ENCODE assay signal across 8 cellular contexts in genomic region chr19:19776206-19777008, GRCh38. TPM values are rescaled to one million over a fixed set of nuclear protein-coding genes. Genes with fewer than 3 reads are reported as not detected.
DNase-seq lines count a peak whose midpoint lies in the region; ATAC-seq and TF ChIP-seq lines count a peak whose summit lies in the region.

No MANE protein-coding gene starts in this region.

- intact Hi-C loops in dorsolateral prefrontal cortex (cut with DNase I) = loop anchor here (2.0 to 5.0 kb wide), 5 partner anchors 44 to 276 kb away; partner anchors contain the start of genes ATP13A1 (in 2 of the 2), ZNF253 (in 2 of the 2), ZNF14 (in 1 of the 2) and ZNF506 (in 1 of the 2)

- peak overlapping the region; percentile 92 to 100 (median 96) for H3K4me3 Mint-ChIP-seq in CD4-positive, CD25-positive, alpha-beta regulatory T cell

- H3K9me3 Mint-ChIP-seq in CD4-positive, CD25-positive, alpha-beta regulatory T cell = peaks cover 0 to 10% (median 0%) of the 10 kb centered on the region in 7 donors

- DNase-seq in CD4-positive, CD25-positive, alpha-beta regulatory T cell = peak; percentile 87 to 96 (median 93)
- peak; percentile 97 for DNase-seq in NCI-H774 (lab: John Stamatoyannopoulos, UW)
- peak; percentile 92 to 95 for DNase-seq in activated CD4-positive, alpha-beta T cell treated with anti-CD3 and anti-CD28 coated beads, Interleukin-2, amount 50 U/mL, for 48 hours
- peak; percentile 99 to 100 (median 100) for DNase-seq in dorsolateral prefrontal cortex
- DNase-seq in stimulated activated CD4-positive, alpha-beta T cell treated with anti-CD3 and anti-CD28 coated beads, Interleukin-4, amount 100 ng/mL, for 1 hour = peak; percentile 91

- H3K27me3 ChIP-seq in CD4-positive, CD25-positive, alpha-beta regulatory T cell (ENCODE audit: control insufficient read depth, insufficient read depth, low read length) = no peaks in the 10 kb centered on the region
- no peaks in the 10 kb centered on the region for H3K27me3 ChIP-seq in dorsolateral prefrontal cortex
- no peaks in the 10 kb centered on the region for H3K27me3 ChIP-seq in liver (ENCODE audit: control insufficient read depth in 4 of 4, insufficient read depth in 4 of 4, low read length in 3 of 4)

- ATAC-seq in CD4-positive, CD25-positive, alpha-beta regulatory T cell (ENCODE audit: low read depth in 2 of 2) = peak; percentile 100
- ATAC-seq in GM19438 (IDR thresholded peaks at IDR 0.05; ENCODE audit: low read depth, unreplicated experiment) = peak; percentile 96
- ATAC-seq in HG03571 (IDR thresholded peaks at IDR 0.05; ENCODE audit: unreplicated experiment) = peak; percentile 97

- peaks cover 5% of the 10 kb centered on the region for H3K36me3 ChIP-seq in CD4-positive, CD25-positive, alpha-beta regulatory T cell (ENCODE audit: control insufficient read depth, insufficient read depth, low read length)
- peaks cover 0 to 4% (median 0%) of the 10 kb centered on the region in 4 donors for H3K36me3 ChIP-seq in liver (ENCODE audit: control insufficient read depth in 4 of 4, insufficient read depth in 3 of 4, low read depth in 1 of 4, low read length in 3 of 4)

- peak overlapping the region; percentile 94 for H3K4me3 ChIP-seq in CD4-positive, CD25-positive, alpha-beta regulatory T cell (ENCODE audit: low read depth, low read length)
- peak overlapping the region; percentile 64 to 97 (median 85) for H3K4me3 ChIP-seq in dorsolateral prefrontal cortex
- peak overlapping the region; percentile 82 to 97 (median 86) for H3K4me3 ChIP-seq in liver (ENCODE audit: low read depth in 1 of 3, low read length in 3 of 3)

- H3K9me3 ChIP-seq in CD4-positive, CD25-positive, alpha-beta regulatory T cell (ENCODE audit: control insufficient read depth in 2 of 2, low read length in 2 of 2) = peaks cover 2 to 20% of the 10 kb centered on the region in 2 experiments
- peaks cover 0 to 3% (median 2%) of the 10 kb centered on the region in 4 donors for H3K9me3 ChIP-seq in liver (ENCODE audit: control insufficient read depth in 4 of 4, low read length in 3 of 4)

- H3K27ac ChIP-seq in CD4-positive, CD25-positive, alpha-beta regulatory T cell (ENCODE audit: insufficient read depth, low read length, poor library complexity, severe bottlenecking) = peak overlapping the region; percentile 82
- H3K27ac ChIP-seq in dorsolateral prefrontal cortex (peak overlapping the region in 58 of 59 donors; percentile 2 to 90 (median 78)), liver (ENCODE audit: low read depth in 1 of 2, low read length in 2 of 2) (peak overlapping the region; percentile 44 to 71)

- H3K4me1 Mint-ChIP-seq in CD4-positive, CD25-positive, alpha-beta regulatory T cell = peaks cover 16 to 57% (median 27%) of the 10 kb centered on the region in 4 donors

- peaks cover 18% of the 10 kb centered on the region for H3K4me1 ChIP-seq in CD4-positive, CD25-positive, alpha-beta regulatory T cell (ENCODE audit: control insufficient read depth, insufficient read depth, low read length, poor library complexity, severe bottlenecking)
- peaks cover 2 to 22% (median 18%) of the 10 kb centered on the region in 4 donors for H3K4me1 ChIP-seq in liver (ENCODE audit: control insufficient read depth in 4 of 4, insufficient read depth in 4 of 4, low read length in 3 of 4)

- peaks cover 17% of the 10 kb centered on the region for H3K36me3 Mint-ChIP-seq in CD4-positive, CD25-positive, alpha-beta regulatory T cell

- WGBS in liver = under 1% methylated on average over 36 of the region's 36 CpGs

- peak overlapping the region; percentile 93 to 98 (median 98) for H3K27ac Mint-ChIP-seq in CD4-positive, CD25-positive, alpha-beta regulatory T cell

- H3K27me3 Mint-ChIP-seq in CD4-positive, CD25-positive, alpha-beta regulatory T cell = no peaks in the 10 kb centered on the region

- TF ChIP-seq CTCF in dorsolateral prefrontal cortex (IDR thresholded peaks at IDR 0.05 in 54 of 56, conservative IDR thresholded peaks at IDR 0.05 in 2 of 56; ENCODE audit: low read depth in 1 of 56, partially characterized antibody in 56 of 56) (peak in 42 of 56 donors; percentile 8 to 62 (median 32)), liver (IDR thresholded peaks at IDR 0.05; ENCODE audit: low read depth, low read length, missing input control) (peak; percentile 5)

- peak; percentile 53 to 60 for TF ChIP-seq RAD21 in liver (IDR thresholded peaks at IDR 0.05)

- peak overlapping the region; percentile 92 to 94 for H3K9ac ChIP-seq in liver (ENCODE audit: low read depth in 1 of 2, low read length in 2 of 2)

TF ChIP-seq in liver, 16 proteins besides CTCF, POLR2A, EP300 and RAD21:
- TF ChIP-seq HNF4A (conservative IDR thresholded peaks at IDR 0.05) = peak; percentile 49 to 60
- TF ChIP-seq HNF4G (IDR thresholded peaks at IDR 0.05) = no peak
- TF ChIP-seq NR2F2 (IDR thresholded peaks at IDR 0.05) = peak; percentile 50
- TF ChIP-seq FOXA1 (IDR thresholded peaks at IDR 0.05) = no peak
- peak; percentile 94 for TF ChIP-seq MAX (IDR thresholded peaks at IDR 0.05)
- peak; percentile 92 for TF ChIP-seq YY1 (IDR thresholded peaks at IDR 0.05)
- TF ChIP-seq GABPA (IDR thresholded peaks at IDR 0.05 in 1 of 2, conservative IDR thresholded peaks at IDR 0.05 in 1 of 2) = peak; percentile 44 to 90
- TF ChIP-seq RXRA (IDR thresholded peaks at IDR 0.05) = peak; percentile 66 to 73
- TF ChIP-seq FOXA2 (IDR thresholded peaks at IDR 0.05) = peak; percentile 27
- TF ChIP-seq TAF1 (conservative IDR thresholded peaks at IDR 0.05) = peak; percentile 91
- TF ChIP-seq, protein P1, sequence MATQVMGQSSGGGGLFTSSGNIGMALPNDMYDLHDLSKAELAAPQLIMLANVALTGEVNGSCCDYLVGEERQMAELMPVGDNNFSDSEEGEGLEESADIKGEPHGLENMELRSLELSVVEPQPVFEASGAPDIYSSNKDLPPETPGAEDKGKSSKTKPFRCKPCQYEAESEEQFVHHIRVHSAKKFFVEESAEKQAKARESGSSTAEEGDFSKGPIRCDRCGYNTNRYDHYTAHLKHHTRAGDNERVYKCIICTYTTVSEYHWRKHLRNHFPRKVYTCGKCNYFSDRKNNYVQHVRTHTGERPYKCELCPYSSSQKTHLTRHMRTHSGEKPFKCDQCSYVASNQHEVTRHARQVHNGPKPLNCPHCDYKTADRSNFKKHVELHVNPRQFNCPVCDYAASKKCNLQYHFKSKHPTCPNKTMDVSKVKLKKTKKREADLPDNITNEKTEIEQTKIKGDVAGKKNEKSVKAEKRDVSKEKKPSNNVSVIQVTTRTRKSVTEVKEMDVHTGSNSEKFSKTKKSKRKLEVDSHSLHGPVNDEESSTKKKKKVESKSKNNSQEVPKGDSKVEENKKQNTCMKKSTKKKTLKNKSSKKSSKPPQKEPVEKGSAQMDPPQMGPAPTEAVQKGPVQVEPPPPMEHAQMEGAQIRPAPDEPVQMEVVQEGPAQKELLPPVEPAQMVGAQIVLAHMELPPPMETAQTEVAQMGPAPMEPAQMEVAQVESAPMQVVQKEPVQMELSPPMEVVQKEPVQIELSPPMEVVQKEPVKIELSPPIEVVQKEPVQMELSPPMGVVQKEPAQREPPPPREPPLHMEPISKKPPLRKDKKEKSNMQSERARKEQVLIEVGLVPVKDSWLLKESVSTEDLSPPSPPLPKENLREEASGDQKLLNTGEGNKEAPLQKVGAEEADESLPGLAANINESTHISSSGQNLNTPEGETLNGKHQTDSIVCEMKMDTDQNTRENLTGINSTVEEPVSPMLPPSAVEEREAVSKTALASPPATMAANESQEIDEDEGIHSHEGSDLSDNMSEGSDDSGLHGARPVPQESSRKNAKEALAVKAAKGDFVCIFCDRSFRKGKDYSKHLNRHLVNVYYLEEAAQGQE (IDR thresholded peaks at IDR 0.05) = peak; percentile 85
- peak; percentile 66 to 70 for TF ChIP-seq EGR1 (IDR thresholded peaks at IDR 0.05; ENCODE audit: low read depth in 2 of 2)
- TF ChIP-seq, protein P2, sequence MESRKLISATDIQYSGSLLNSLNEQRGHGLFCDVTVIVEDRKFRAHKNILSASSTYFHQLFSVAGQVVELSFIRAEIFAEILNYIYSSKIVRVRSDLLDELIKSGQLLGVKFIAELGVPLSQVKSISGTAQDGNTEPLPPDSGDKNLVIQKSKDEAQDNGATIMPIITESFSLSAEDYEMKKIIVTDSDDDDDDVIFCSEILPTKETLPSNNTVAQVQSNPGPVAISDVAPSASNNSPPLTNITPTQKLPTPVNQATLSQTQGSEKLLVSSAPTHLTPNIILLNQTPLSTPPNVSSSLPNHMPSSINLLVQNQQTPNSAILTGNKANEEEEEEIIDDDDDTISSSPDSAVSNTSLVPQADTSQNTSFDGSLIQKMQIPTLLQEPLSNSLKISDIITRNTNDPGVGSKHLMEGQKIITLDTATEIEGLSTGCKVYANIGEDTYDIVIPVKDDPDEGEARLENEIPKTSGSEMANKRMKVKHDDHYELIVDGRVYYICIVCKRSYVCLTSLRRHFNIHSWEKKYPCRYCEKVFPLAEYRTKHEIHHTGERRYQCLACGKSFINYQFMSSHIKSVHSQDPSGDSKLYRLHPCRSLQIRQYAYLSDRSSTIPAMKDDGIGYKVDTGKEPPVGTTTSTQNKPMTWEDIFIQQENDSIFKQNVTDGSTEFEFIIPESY (IDR thresholded peaks at IDR 0.05) = no peak
- TF ChIP-seq JUND (IDR thresholded peaks at IDR 0.05) = no peak
- TF ChIP-seq SP1 (IDR thresholded peaks at IDR 0.05) = peak; percentile 95
- TF ChIP-seq, protein P3, sequence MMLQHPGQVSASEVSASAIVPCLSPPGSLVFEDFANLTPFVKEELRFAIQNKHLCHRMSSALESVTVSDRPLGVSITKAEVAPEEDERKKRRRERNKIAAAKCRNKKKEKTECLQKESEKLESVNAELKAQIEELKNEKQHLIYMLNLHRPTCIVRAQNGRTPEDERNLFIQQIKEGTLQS (IDR thresholded peaks at IDR 0.05) = no peak

RNA-seq across cellular contexts. Expression of gene ZNF14, which starts 43.5 kb away (rescaled TPM):
- total RNA-seq in CD4-positive, CD25-positive, alpha-beta regulatory T cell = 19.8 TPM
- polyA plus RNA-seq in CD4-positive, CD25-positive, alpha-beta regulatory T cell = 10 to 100 TPM in 3 of 4 donors, 1 to 10 TPM in 1; 8.5 to 12.4 (median 11.7) TPM
- total RNA-seq in dorsolateral prefrontal cortex = 10 to 100 TPM in 109 of 120 experiments, 1 to 10 TPM in 11; 6.8 to 18.5 (median 11.9) TPM
- total RNA-seq in liver = 1 to 10 TPM; 1.4 to 2.6 TPM
- under 1 TPM; 0.28 to 0.37 TPM for polyA plus RNA-seq in liver

RNA-seq across cellular contexts. Expression of gene ZNF506, which starts 45.1 kb away (rescaled TPM):
- total RNA-seq in CD4-positive, CD25-positive, alpha-beta regulatory T cell = 32.6 TPM
- polyA plus RNA-seq in CD4-positive, CD25-positive, alpha-beta regulatory T cell = 10 to 100 TPM; 16.8 to 30.1 (median 22.3) TPM
- 10 to 100 TPM; 25.9 to 56.3 (median 37.0) TPM for total RNA-seq in dorsolateral prefrontal cortex
- total RNA-seq in liver = 1 to 10 TPM; 5.0 to 8.5 TPM
- polyA plus RNA-seq in liver = 1 to 10 TPM; 1.3 to 4.7 TPM

Comparison
In these comparisons a context has a peak if more than half of its experiments do, and no peak if none do; other contexts are left out.
1. Peak in every context shown above with its lines: DNase-seq, ATAC-seq, H3K4me3 ChIP-seq and H3K27ac ChIP-seq.